Comparison of ENCODE assay signal across 7 cellular contexts in the genomic region with DNA sequence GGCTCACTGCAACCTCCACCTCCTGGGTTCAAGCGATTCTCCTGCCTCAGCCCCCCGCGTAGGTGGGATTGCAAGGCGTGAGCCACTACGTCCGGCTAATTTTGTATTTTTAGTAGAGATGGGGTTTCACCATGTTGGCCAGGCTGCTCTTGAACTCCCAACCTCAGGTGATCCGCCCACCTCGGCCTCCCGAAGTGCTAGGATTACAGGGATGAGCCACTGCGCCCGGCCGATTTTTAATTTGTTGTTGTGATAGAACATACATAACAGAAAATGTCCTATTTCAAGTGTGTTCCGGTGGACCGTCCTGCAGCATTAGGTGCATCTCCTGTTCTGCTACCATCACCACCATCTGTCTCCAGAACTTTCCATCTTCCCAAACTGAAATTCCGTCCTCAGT. TPM values are rescaled to one million over a fixed set of nuclear protein-coding genes. Genes with fewer than 3 reads are reported as not detected.
DNase-seq lines count a peak whose midpoint lies in the region; ATAC-seq and TF ChIP-seq lines count a peak whose summit lies in the region.
"Not testable (repeated sequence)": the region's sequence is repeated elsewhere in the genome, so short reads cannot be mapped to it uniquely, and the experiment has no call there.

No MANE protein-coding gene starts in this region.

- not testable (repeated sequence) for H4K20me1 ChIP-seq in H9 (ENCODE audit: control insufficient read depth, insufficient read depth, insufficient read length); PC-3 (ENCODE audit: low read length)

- not testable (repeated sequence) for H4K91ac ChIP-seq in H9 (ENCODE audit: insufficient read length, low read depth, low read length)

- CTCF ChIA-PET in PC-3 (lab: Charles Lee), result not testable (repeated sequence)
- CTCF ChIA-PET in WTC11 (lab: Charles Lee), result interaction anchor here (0.7 to 2.9 kb wide), 3 partner anchors 45 to 72 kb away, joined by 3 to 18 read pairs (median 3); partner anchors contain the start of genes NXN and TIMM22

- H3K79me2 ChIP-seq in H9 (ENCODE audit: insufficient read depth, low read length); PC-3 (ENCODE audit: low read length): not testable (repeated sequence)

- not testable (repeated sequence) for H3K18ac ChIP-seq in H9 (ENCODE audit: insufficient read length, low read depth, low read length)

- not testable (repeated sequence) for H3K4ac ChIP-seq in H9 (ENCODE audit: low read depth, low read length)

- not testable (repeated sequence) for H3K4me2 ChIP-seq in H9 (ENCODE audit: insufficient read depth, insufficient read length, low read length)
- H3K4me2 ChIP-seq in PC-3 (ENCODE audit: low read length), result peak overlapping the region; percentile 68

- H3K27ac Mint-ChIP-seq in H9, result peak overlapping the region; percentile 4 to 94 (median 53); a peak in 5 of 7 replicates
- peak overlapping the region; percentile 97 for H3K27ac Mint-ChIP-seq in WTC11
- H3K27ac Mint-ChIP-seq in endodermal cell, result peak overlapping the region; percentile 88
- H3K27ac Mint-ChIP-seq in glutamatergic neuron (ENCODE audit: unreplicated experiment), result peak overlapping the region; percentile 16
- peak overlapping the region; percentile 67 for H3K27ac Mint-ChIP-seq in progenitor cell of endocrine pancreas

- H3K27me3 Mint-ChIP-seq in H9 (ENCODE audit: low read depth); WTC11 (ENCODE audit: low read depth); endodermal cell (ENCODE audit: insufficient read depth); progenitor cell of endocrine pancreas: not testable (repeated sequence)
- peaks cover 21% of the 10 kb centered on the region for H3K27me3 Mint-ChIP-seq in glutamatergic neuron (ENCODE audit: unreplicated experiment)

- H3K36me3 ChIP-seq in PC-3 (ENCODE audit: low read depth, low read length); lower lobe of right lung: not testable (repeated sequence)
- H3K36me3 ChIP-seq in endodermal cell (ENCODE audit: control insufficient read depth, insufficient read depth, low read length), result peaks cover 60% of the 10 kb centered on the region

- H3K14ac ChIP-seq in H9 (ENCODE audit: insufficient read depth, low read length), result not testable (repeated sequence)

- not testable (repeated sequence) for H3K4me3 ChIP-seq in PC-3 (ENCODE audit: low read length); endodermal cell (ENCODE audit: low read length); lower lobe of right lung

- not testable (repeated sequence) for H3T11ph ChIP-seq in H9 (ENCODE audit: low read length)

- not testable (repeated sequence) for ATAC-seq in PC-3, WTC11, lower lobe of right lung

- WGBS in H9 (ENCODE audit: extremely low coverage, insufficient read length, low lambda C conversion rate), result no CpG with 5 or more reads among the region's 15 CpGs
- 81 to 88% methylated on average over 7 to 15 of the region's 15 CpGs for WGBS in endodermal cell (ENCODE audit: insufficient coverage in 1 of 2, insufficient read length in 1 of 2), 2 experiments

- not testable (repeated sequence) for H2AFZ ChIP-seq in H9 (ENCODE audit: low read length); PC-3 (ENCODE audit: low read length)

- H3K23ac ChIP-seq in H9 (ENCODE audit: insufficient read length, low read depth, low read length), result not testable (repeated sequence)

- H3K79me1 ChIP-seq in H9 (ENCODE audit: insufficient read depth, low read depth, low read length, poor library complexity, severe bottlenecking), result not testable (repeated sequence)

- not testable (repeated sequence) for H3K9me3 ChIP-seq in H9 (ENCODE audit: control insufficient read depth, low read depth, low read length); PC-3 (ENCODE audit: low read length); endodermal cell (ENCODE audit: control insufficient read depth, low read length); lower lobe of right lung

- POLR2A ChIA-PET in PC-3 (lab: Charles Lee; ENCODE audit: unreplicated experiment); WTC11 (lab: Charles Lee): not testable (repeated sequence)

- BruUV-seq in PC-3 (replicated peaks; lab: Mats Ljungman, UMichigan), result not testable (repeated sequence)

- not testable (repeated sequence) for H2BK15ac ChIP-seq in H9 (ENCODE audit: low read depth, low read length)

- not testable (repeated sequence) for H3K9me3 Mint-ChIP-seq in H9; WTC11; endodermal cell; progenitor cell of endocrine pancreas (ENCODE audit: low read depth)
- peaks cover 24% of the 10 kb centered on the region for H3K9me3 Mint-ChIP-seq in glutamatergic neuron (ENCODE audit: unreplicated experiment)

- not testable (repeated sequence) for H3K9ac ChIP-seq in H9 (ENCODE audit: extremely low read depth, insufficient read length, low read length); PC-3 (ENCODE audit: low read length); endodermal cell (ENCODE audit: extremely low read depth, low read length, poor library complexity, severe bottlenecking)

- H3K56ac ChIP-seq in H9 (ENCODE audit: insufficient read length, low read depth, low read length), result not testable (repeated sequence)

- intact Hi-C loops in PC-3 (cut with micrococcal nuclease), result loop anchor here (10.0 kb wide), 1 partner anchor 50 kb away; the partner anchor contains the start of gene NXN
- intact Hi-C loops in lower lobe of right lung (cut with DNase I), result not testable (repeated sequence)

- not testable (repeated sequence) for H4K5ac ChIP-seq in H9 (ENCODE audit: insufficient read length, low read depth, low read length)

- H2BK12ac ChIP-seq in H9 (ENCODE audit: insufficient read length, low read depth, low read length), result not testable (repeated sequence)

- H3K4me1 ChIP-seq in H9 (ENCODE audit: insufficient read depth, low read length), result not testable (repeated sequence)
- H3K4me1 ChIP-seq in PC-3 (ENCODE audit: insufficient read depth, low read length) (peaks cover 39% of the 10 kb centered on the region), endodermal cell (ENCODE audit: control insufficient read depth, insufficient read depth, low read length) (peaks cover 25% of the 10 kb centered on the region), lower lobe of right lung (peaks cover 48% of the 10 kb centered on the region)

- not testable (repeated sequence) for H4K8ac ChIP-seq in H9 (replicated peaks; ENCODE audit: insufficient read length, low read depth, low read length)

- H3K23me2 ChIP-seq in H9 (ENCODE audit: insufficient read length, low read depth, low read length, poor library complexity, severe bottlenecking), result not testable (repeated sequence)

- H3K4me1 Mint-ChIP-seq in H9, result peaks cover 59 to 66% of the 10 kb centered on the region in 2 experiments
- peaks cover 68% of the 10 kb centered on the region for H3K4me1 Mint-ChIP-seq in WTC11
- H3K4me1 Mint-ChIP-seq in endodermal cell, result peaks cover 54% of the 10 kb centered on the region
- H3K4me1 Mint-ChIP-seq in glutamatergic neuron (ENCODE audit: low read depth, unreplicated experiment), result peaks cover 22% of the 10 kb centered on the region
- peaks cover 24% of the 10 kb centered on the region for H3K4me1 Mint-ChIP-seq in progenitor cell of endocrine pancreas (ENCODE audit: low read depth)

- not testable (repeated sequence) for H2BK5ac ChIP-seq in H9 (ENCODE audit: insufficient read length, low read length)

- TF ChIP-seq CTCF in H9 (conservative IDR thresholded peaks at IDR 0.05); PC-3 (conservative IDR thresholded peaks at IDR 0.05; ENCODE audit: low read depth, low read length); WTC11 (IDR thresholded peaks at IDR 0.05); endodermal cell (conservative IDR thresholded peaks at IDR 0.05); glutamatergic neuron (IDR thresholded peaks at IDR 0.05; ENCODE audit: partially characterized antibody, unreplicated experiment); lower lobe of right lung (IDR thresholded peaks at IDR 0.05); progenitor cell of endocrine pancreas (IDR thresholded peaks at IDR 0.05; ENCODE audit: unreplicated experiment): not testable (repeated sequence)

- not testable (repeated sequence) for H2BK120ac ChIP-seq in H9 (ENCODE audit: low read depth, low read length, poor library complexity, severe bottlenecking)

- H3K9me2 ChIP-seq in PC-3 (replicated peaks; ENCODE audit: low read length), result not testable (repeated sequence)

- not testable (repeated sequence) for H3K27me3 ChIP-seq in H9 (ENCODE audit: insufficient read depth, low read length); PC-3 (ENCODE audit: low read length); endodermal cell (ENCODE audit: control insufficient read depth, insufficient read depth, low read length, poor library complexity, severe bottlenecking); lower lobe of right lung (ENCODE audit: low read depth)

- H3K36me3 Mint-ChIP-seq in H9 (ENCODE audit: insufficient read depth in 1 of 3, low read depth in 3 of 3) (peaks cover 13 to 28% (median 21%) of the 10 kb centered on the region in 3 experiments; a peak in 6 of 7 replicates), endodermal cell (ENCODE audit: low read depth) (peaks cover 40% of the 10 kb centered on the region), progenitor cell of endocrine pancreas (ENCODE audit: insufficient read depth) (peaks cover 16% of the 10 kb centered on the region)
- H3K36me3 Mint-ChIP-seq in WTC11; glutamatergic neuron (ENCODE audit: unreplicated experiment): not testable (repeated sequence)

- not testable (repeated sequence) for H2BK20ac ChIP-seq in H9 (ENCODE audit: low read depth, low read length, poor library complexity, severe bottlenecking)

- not testable (repeated sequence) for DNase-seq in H9; PC-3; WTC11 (ENCODE audit: low spot score); endodermal cell; glutamatergic neuron; lower lobe of right lung; progenitor cell of endocrine pancreas (ENCODE audit: low spot score, unreplicated experiment)

- not testable (repeated sequence) for H3F3A ChIP-seq in PC-3 (ENCODE audit: low read length, unreplicated experiment)

- not testable (repeated sequence) for H3K4me3 Mint-ChIP-seq in H9; glutamatergic neuron (ENCODE audit: unreplicated experiment); progenitor cell of endocrine pancreas (ENCODE audit: low read depth)
- peak overlapping the region; percentile 26 for H3K4me3 Mint-ChIP-seq in WTC11
- H3K4me3 Mint-ChIP-seq in endodermal cell, result peak overlapping the region; percentile 16

- H3K27ac ChIP-seq in H9 (ENCODE audit: insufficient read length, low read depth, low read length); PC-3 (ENCODE audit: low read length); endodermal cell (ENCODE audit: low read depth, low read length): not testable (repeated sequence)
- H3K27ac ChIP-seq in lower lobe of right lung, result peak overlapping the region; percentile 46

- H2AK5ac ChIP-seq in H9 (ENCODE audit: insufficient read length, low read length), result not testable (repeated sequence)

RNA-seq across cellular contexts. Expression of gene NXN, which starts 55.3 kb away (rescaled TPM):
- 91.7 and 93.6 TPM in 2 replicates for total RNA-seq in H9 (2021)
- total RNA-seq in PC-3 (2014; rRNA removed), result 20.8 and 25.6 TPM in 2 replicates
- total RNA-seq in WTC11 (2021), result 96.8 to 100 TPM (median 98.7 TPM) in 3 replicates
- total RNA-seq in endodermal cell, result 100 to 1,000 TPM; 124 to 201 TPM
- 132 TPM for polyA plus RNA-seq in endodermal cell (2013, experiment 1 of 2)
- 112 TPM for polyA plus RNA-seq in endodermal cell (2013, experiment 2 of 2)
- 177 TPM for total RNA-seq in glutamatergic neuron (ENCODE audit: unreplicated experiment)
- total RNA-seq in lower lobe of right lung, result 42.6 TPM
- 53.1 and 56.0 TPM in 2 replicates for total RNA-seq in progenitor cell of endocrine pancreas

Comparison
In these comparisons a context has a peak if more than half of its experiments do, and no peak if none do; other contexts are left out.
1. H3K27ac Mint-ChIP-seq: peak in every context shown above with its lines; median percentile 97 in WTC11; 88 in endodermal cell; 67 in progenitor cell of endocrine pancreas; 53 in H9; 16 in glutamatergic neuron.